10 cellular contexts compared by ENCODE assay signal in genomic region chr11:62125316-62125715, GRCh38. TPM values are rescaled to one million over a fixed set of nuclear protein-coding genes. Genes with fewer than 3 reads are reported as not detected.
DNase-seq lines count a peak whose midpoint lies in the region; ATAC-seq and TF ChIP-seq lines count a peak whose summit lies in the region.
"Had no signal": no experiment of that assay in that cellular context is flagged by ENCODE, and none has a peak within 500 bp of the region (broad histone marks: within the 10 kb centered on the region; RNA-seq: fewer than 3 reads in every experiment).

No MANE protein-coding gene starts in this region.

- H3K36me3 ChIP-seq in HUES48 (ENCODE audit: control insufficient read depth, insufficient read depth, low read length) (peaks cover 30% of the 10 kb centered on the region), mesenchymal stem cell (ENCODE audit: control insufficient read depth in 1 of 2, insufficient read depth in 2 of 2, low read depth in 1 of 2, low read length in 2 of 2) (peaks cover 22 to 24% of the 10 kb centered on the region in 2 experiments), Peyer's patch (peaks cover 0 to 20% (median 0%) of the 10 kb centered on the region in 3 donors), left lung (peaks cover 0 to 23% of the 10 kb centered on the region in 2 donors)
- H3K36me3 ChIP-seq: prostate gland had no signal

- H3K9ac ChIP-seq in HUES48 (ENCODE audit: low read depth, low read length), result no peak overlapping the region
- H3K9ac ChIP-seq in mesenchymal stem cell (ENCODE audit: low read length), result peak overlapping the region; percentile 95

- DNase-seq in activated T-helper 2 cell treated with anti-CD3 and anti-CD28 coated beads, Interferon-gamma antibody, Interleukin-2, Interleukin-4, amounts not matched to agents 10 μg/mL and 5 μg/mL and 100 μg/mL, durations not matched to agents 14 hours and 24 hours and 36 hours (ENCODE audit: low spot score), result no peak
- no peak for DNase-seq in mesenchymal stem cell
- no peak for DNase-seq in Peyer's patch
- DNase-seq in HEK293T (ENCODE audit: extremely low spot score), result no peak
- no peak for DNase-seq in left lung
- DNase-seq: SHP77 treated with DMSO at 0.1 percent for 48 hours had no signal

- TF ChIP-seq CTCF in C4-2B (conservative IDR thresholded peaks at IDR 0.05), result no peak
- TF ChIP-seq CTCF in Peyer's patch (IDR thresholded peaks at IDR 0.05), result no peak
- TF ChIP-seq CTCF in left lung (IDR thresholded peaks at IDR 0.05), result no peak

- H2BK15ac ChIP-seq in mesenchymal stem cell (ENCODE audit: low read depth, poor library complexity, severe bottlenecking), result peak overlapping the region; percentile 77

- H3K14ac ChIP-seq in mesenchymal stem cell (ENCODE audit: low read length in 2 of 2), result no peak overlapping the region

- H3K36me3 Mint-ChIP-seq in activated T-helper 2 cell treated with anti-CD3 and anti-CD28 coated beads, Interferon-gamma antibody, Interleukin-2, Interleukin-4, amounts not matched to agents 10 μg/mL and 5 μg/mL and 100 μg/mL, durations not matched to agents 14 hours and 24 hours and 36 hours (ENCODE audit: low read depth), result peaks cover 39% of the 10 kb centered on the region

- H3K27ac ChIP-seq in C4-2B (peak overlapping the region; percentile 91), HUES48 (ENCODE audit: low read depth, low read length) (no peak overlapping the region), mesenchymal stem cell (ENCODE audit: low read length, poor library complexity, severe bottlenecking) (no peak overlapping the region), Peyer's patch (no peak overlapping the region), left lung (no peak overlapping the region)
- H3K27ac ChIP-seq: prostate gland had no signal

- TF ChIP-seq POLR2A in Peyer's patch (IDR thresholded peaks at IDR 0.05), result no peak

- ATAC-seq in GM18520 (IDR thresholded peaks at IDR 0.05; ENCODE audit: unreplicated experiment), result no peak
- ATAC-seq in left lung, result no peak

- intact Hi-C loops in activated T-helper 2 cell treated with anti-CD3 and anti-CD28 coated beads, Interferon-gamma antibody, Interleukin-2, Interleukin-4, amounts not matched to agents 10 μg/mL and 5 μg/mL and 100 μg/mL, durations not matched to agents 14 hours and 24 hours and 36 hours (cut with micrococcal nuclease), result no loop called here
- intact Hi-C loops in left lung (cut with DNase I), result no loop called here

- H2AK5ac ChIP-seq in mesenchymal stem cell (ENCODE audit: low read length, severe bottlenecking), result no peak overlapping the region

- H3K79me1 ChIP-seq in mesenchymal stem cell (replicated peaks; ENCODE audit: low read length, poor library complexity, severe bottlenecking), result peaks cover 24% of the 10 kb centered on the region

- POLR2A ChIA-PET in HEK293T (lab: Yijun Ruan, JAX), result no interaction called here

- H3K4me1 ChIP-seq in HUES48 (ENCODE audit: control insufficient read depth, insufficient read depth, low read length) (peaks cover 10% of the 10 kb centered on the region), mesenchymal stem cell (ENCODE audit: control insufficient read depth, insufficient read depth, low read depth, low read length) (peaks cover 7% of the 10 kb centered on the region), Peyer's patch (peaks cover 0 to 18% (median 9%) of the 10 kb centered on the region in 4 donors), left lung (peaks cover 14 to 23% of the 10 kb centered on the region in 2 donors)
- H3K4me1 ChIP-seq: prostate gland had no signal

- H3K27me3 ChIP-seq in HUES48 (ENCODE audit: control insufficient read depth, insufficient read depth, low read length) (no peaks in the 10 kb centered on the region), mesenchymal stem cell (ENCODE audit: control insufficient read depth in 1 of 2, insufficient read depth in 1 of 2, low read length in 2 of 2) (no peaks in the 10 kb centered on the region), Peyer's patch (no peaks in the 10 kb centered on the region), left lung (no peaks in the 10 kb centered on the region)

- no peak overlapping the region for H2BK12ac ChIP-seq in mesenchymal stem cell (ENCODE audit: low read length in 2 of 2)

- peak overlapping the region; percentile 64 for H4K8ac ChIP-seq in mesenchymal stem cell (ENCODE audit: low read length)

- CTCF ChIA-PET in HEK293T (lab: Yijun Ruan, JAX), result no interaction called here

- no peak overlapping the region for H3K23ac ChIP-seq in mesenchymal stem cell (ENCODE audit: low read length in 2 of 2)

- peak overlapping the region; percentile 100 for H3K4me3 ChIP-seq in HUES48 (ENCODE audit: low read depth, low read length)
- peak overlapping the region; percentile 2 to 100 for H3K4me3 ChIP-seq in mesenchymal stem cell (ENCODE audit: insufficient read depth in 1 of 2, low read depth in 1 of 2, low read length in 2 of 2)
- peak overlapping the region in 1 of 4 donors; percentile 99 for H3K4me3 ChIP-seq in Peyer's patch
- no peak overlapping the region for H3K4me3 ChIP-seq in left lung

- 66% methylated on average over 4 of the region's 4 CpGs for WGBS in mesenchymal stem cell

- peak overlapping the region; percentile 19 for H3K27ac Mint-ChIP-seq in activated T-helper 2 cell treated with anti-CD3 and anti-CD28 coated beads, Interferon-gamma antibody, Interleukin-2, Interleukin-4, amounts not matched to agents 10 μg/mL and 5 μg/mL and 100 μg/mL, durations not matched to agents 14 hours and 24 hours and 36 hours

- H3K4ac ChIP-seq in mesenchymal stem cell (ENCODE audit: low read depth in 1 of 2, low read length in 2 of 2), result no peak overlapping the region

- no peak overlapping the region for H2AFZ ChIP-seq in mesenchymal stem cell (ENCODE audit: low read depth, low read length)

- peaks cover 29% of the 10 kb centered on the region for H3K4me1 Mint-ChIP-seq in activated T-helper 2 cell treated with anti-CD3 and anti-CD28 coated beads, Interferon-gamma antibody, Interleukin-2, Interleukin-4, amounts not matched to agents 10 μg/mL and 5 μg/mL and 100 μg/mL, durations not matched to agents 14 hours and 24 hours and 36 hours (ENCODE audit: low read depth)

- H2BK5ac ChIP-seq in mesenchymal stem cell (ENCODE audit: low read depth, low read length, poor library complexity, severe bottlenecking), result no peak overlapping the region

- H3K4me2 ChIP-seq in mesenchymal stem cell (ENCODE audit: low read length, poor library complexity, severe bottlenecking), result peak overlapping the region; percentile 13

- H2BK120ac ChIP-seq in mesenchymal stem cell (ENCODE audit: low read depth, low read length), result no peak overlapping the region

- H3K9me3 ChIP-seq in HUES48 (ENCODE audit: control insufficient read depth, insufficient read depth, low read length) (no peaks in the 10 kb centered on the region), mesenchymal stem cell (ENCODE audit: control insufficient read depth, low read length) (no peaks in the 10 kb centered on the region), Peyer's patch (no peaks in the 10 kb centered on the region), left lung (no peaks in the 10 kb centered on the region)
- H3K9me3 ChIP-seq: prostate gland had no signal

- H4K91ac ChIP-seq in mesenchymal stem cell (ENCODE audit: low read length), result no peak overlapping the region

- peaks cover 2% of the 10 kb centered on the region for H3K27me3 Mint-ChIP-seq in activated T-helper 2 cell treated with anti-CD3 and anti-CD28 coated beads, Interferon-gamma antibody, Interleukin-2, Interleukin-4, amounts not matched to agents 10 μg/mL and 5 μg/mL and 100 μg/mL, durations not matched to agents 14 hours and 24 hours and 36 hours (ENCODE audit: low read depth)

- H3K4me3 Mint-ChIP-seq in activated T-helper 2 cell treated with anti-CD3 and anti-CD28 coated beads, Interferon-gamma antibody, Interleukin-2, Interleukin-4, amounts not matched to agents 10 μg/mL and 5 μg/mL and 100 μg/mL, durations not matched to agents 14 hours and 24 hours and 36 hours (ENCODE audit: low read depth), result peak overlapping the region; percentile 96

- no peaks in the 10 kb centered on the region for H3K9me3 Mint-ChIP-seq in activated T-helper 2 cell treated with anti-CD3 and anti-CD28 coated beads, Interferon-gamma antibody, Interleukin-2, Interleukin-4, amounts not matched to agents 10 μg/mL and 5 μg/mL and 100 μg/mL, durations not matched to agents 14 hours and 24 hours and 36 hours

- H3K18ac ChIP-seq in mesenchymal stem cell (ENCODE audit: low read depth in 1 of 2, low read length in 2 of 2), result no peak overlapping the region

TF ChIP-seq in HEK293T, 16 proteins besides CTCF, POLR2A, EP300 and RAD21:
- TF ChIP-seq SP1 (IDR thresholded peaks at IDR 0.05), result no peak

RNA-seq across cellular contexts. Expression of gene INCENP, which starts 1.5 kb away (rescaled TPM):
- 105 and 108 TPM in 2 replicates for total RNA-seq in activated T-helper 2 cell treated with anti-CD3 and anti-CD28 coated beads, Interferon-gamma antibody, Interleukin-2, Interleukin-4, amounts not matched to agents 10 μg/mL and 5 μg/mL and 100 μg/mL, durations not matched to agents 14 hours and 24 hours and 36 hours
- 7.9 TPM for polyA plus RNA-seq in mesenchymal stem cell (2013, experiment 1 of 2)
- 7.7 TPM for polyA plus RNA-seq in mesenchymal stem cell (2013, experiment 2 of 2)
- 100 to 1,000 TPM in 1 of 4 donors, 10 to 100 TPM in 3; 21.4 to 120 (median 31.4) TPM for total RNA-seq in Peyer's patch
- total RNA-seq in left lung, result 10 to 100 TPM; 17.3 to 21.6 TPM

Comparison
In these comparisons a context has a peak if more than half of its experiments do, and no peak if none do; other contexts are left out.
1. H3K4me3 ChIP-seq: peak in HUES48 (single experiment) and mesenchymal stem cell (2 of 2); none in left lung (0 of 2).